Comparison of ENCODE assay signal across 8 cellular contexts in the genomic region with DNA sequence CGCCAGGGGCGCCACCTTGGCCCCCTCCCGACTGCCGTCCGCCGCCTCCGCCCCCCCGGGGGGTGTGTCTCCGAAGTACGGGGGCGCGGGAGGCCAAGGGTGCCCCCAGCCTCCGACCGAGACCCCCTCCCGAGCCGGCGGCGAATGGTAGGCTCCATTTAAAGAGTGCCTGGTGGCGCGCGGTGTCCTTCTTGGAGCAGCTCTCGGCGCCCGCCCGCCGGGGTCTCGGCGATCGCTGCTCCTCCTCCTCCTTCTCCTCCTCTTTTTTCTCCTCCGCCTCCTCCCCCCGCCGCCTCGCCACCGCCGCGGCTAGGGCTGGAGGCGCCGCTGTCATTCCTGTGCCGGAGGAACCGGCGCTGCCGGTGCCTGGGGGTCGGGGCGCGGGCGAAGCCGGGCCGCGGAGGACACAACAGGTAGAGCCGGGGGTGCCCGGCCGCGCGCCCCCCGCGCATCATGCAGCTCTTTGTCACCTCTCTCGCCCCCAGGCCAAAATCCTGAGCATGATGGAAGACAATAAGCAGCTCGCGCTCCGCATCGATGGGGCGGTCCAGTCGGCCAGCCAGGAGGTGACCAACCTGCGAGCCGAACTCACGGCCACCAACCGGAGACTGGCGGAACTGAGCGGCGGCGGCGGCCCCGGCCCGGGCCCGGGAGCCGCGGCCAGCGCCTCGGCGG. TPM values are rescaled to one million over a fixed set of nuclear protein-coding genes. Genes with fewer than 3 reads are reported as not detected.
DNase-seq lines count a peak whose midpoint lies in the region; ATAC-seq, FAIRE-seq and TF ChIP-seq lines count a peak whose summit lies in the region.

A gene (plus strand): TSS at position 188 of the 675 bp plus-strand sequence.

- no peak for FAIRE-seq in pancreas (lab: Jason Lieb, UNC)

- TF ChIP-seq EP300 in gastroesophageal sphincter (IDR thresholded peaks at IDR 0.05) = no peak

- DNase-seq in GM03348 (ENCODE audit: low spot score) = peak; percentile 25
- peak; percentile 19 for DNase-seq in NCI-H345 treated with DMSO at 0.1 percent for 48 hours (lab: John Stamatoyannopoulos, UW; ENCODE audit: unreplicated experiment)
- DNase-seq in pancreas = peak in 4 of 6 donors; percentile 23 to 70 (median 44)
- no peak for DNase-seq in dermis blood vessel endothelial cell
- no peak for DNase-seq in NK-92 treated with Interleukin-12 subunit alpha and Interleukin-12 subunit beta, amount 100 ng/mL, for 24 hours (lab: John Stamatoyannopoulos, UW)
- no peak for DNase-seq in NOMO-1 treated with DMSO at 0.1 percent for 48 hours (lab: John Stamatoyannopoulos, UW; ENCODE audit: unreplicated experiment)

- H3K27me3 ChIP-seq in gastroesophageal sphincter (peaks cover 65% of the 10 kb centered on the region), pancreas (peaks cover 0 to 9% (median 0%) of the 10 kb centered on the region in 4 donors)

- no peaks in the 10 kb centered on the region for H3K36me3 ChIP-seq in gastroesophageal sphincter
- H3K36me3 ChIP-seq in pancreas = no peaks in the 10 kb centered on the region

- H3K27ac ChIP-seq in gastroesophageal sphincter (peak within 1 kb of the TSS in 3 of 4 donors; percentile 10 to 43 (median 19)), pancreas (no peak within 1 kb of the TSS)

- WGBS in gastroesophageal sphincter (ENCODE audit: low coverage in 1 of 2), 2 donors = 0% methylated on average over 1 of the region's 80 CpGs; no CpG with 5 or more reads in 1 of the 2 donors
- WGBS in pancreas, 2 donors = 0 to 1% methylated on average over 64 to 80 of the region's 80 CpGs

- ATAC-seq in gastroesophageal sphincter (peak; percentile 36), pancreas (peak; percentile 32 to 75 (median 44)), HG02763 (IDR thresholded peaks at IDR 0.05; ENCODE audit: unreplicated experiment) (no peak)

- H3K4me3 ChIP-seq in gastroesophageal sphincter (peak within 1 kb of the TSS; percentile 16 to 56), pancreas (peak within 1 kb of the TSS; percentile 5 to 50 (median 23))

- TF ChIP-seq CTCF in gastroesophageal sphincter (IDR thresholded peaks at IDR 0.05) = peak in 2 of 4 experiments; percentile 19 to 33
- TF ChIP-seq CTCF in pancreas (IDR thresholded peaks at IDR 0.05) = no peak

- intact Hi-C loops in pancreas (cut with DNase I) = no loop called here

- no peak for TF ChIP-seq POLR2A in gastroesophageal sphincter (IDR thresholded peaks at IDR 0.05)

- peaks cover 0 to 36% (median 11%) of the 10 kb centered on the region in 3 donors for H3K4me1 ChIP-seq in gastroesophageal sphincter
- no peaks in the 10 kb centered on the region for H3K4me1 ChIP-seq in pancreas

- H3K9me3 ChIP-seq in gastroesophageal sphincter (no peaks in the 10 kb centered on the region), pancreas (no peaks in the 10 kb centered on the region)

RNA-seq across cellular contexts. Expression of the gene that starts here (rescaled TPM):
- total RNA-seq in gastroesophageal sphincter = 10 to 100 TPM in 3 of 4 donors, 1 to 10 TPM in 1; 6.5 to 16.6 (median 11.5) TPM
- 1 to 10 TPM; 3.9 to 6.0 (median 4.2) TPM for total RNA-seq in pancreas
- 1 to 10 TPM; 2.4 to 3.6 TPM for polyA plus RNA-seq in pancreas
- total RNA-seq in dermis blood vessel endothelial cell = 1.9 and 2.3 TPM in 2 replicates

Comparison
In these comparisons a context has a peak if more than half of its experiments do, and no peak if none do; other contexts are left out.
1. DNase-seq: peak in GM03348 (single experiment), NCI-H345 treated with DMSO at 0.1 percent for 48 hours (single experiment) and pancreas (4 of 6); none in dermis blood vessel endothelial cell (single experiment), NK-92 treated with Interleukin-12 subunit alpha and Interleukin-12 subunit beta, amount 100 ng/mL, for 24 hours (single experiment) and NOMO-1 treated with DMSO at 0.1 percent for 48 hours (single experiment).
2. H3K27ac ChIP-seq: peak in gastroesophageal sphincter (3 of 4); none in pancreas (0 of 4).